In genomic region chr10:21527634-21528451, GRCh38 we compare ENCODE assay signal across 9 cellular contexts. TPM values are rescaled to one million over a fixed set of nuclear protein-coding genes. Genes with fewer than 3 reads are reported as not detected.
DNase-seq lines count a peak whose midpoint lies in the region; ATAC-seq, FAIRE-seq and TF ChIP-seq lines count a peak whose summit lies in the region.
"Had no signal": no experiment of that assay in that cellular context is flagged by ENCODE, and none has a peak within 500 bp of the region (broad histone marks: within the 10 kb centered on the region; RNA-seq: fewer than 3 reads in every experiment).

No MANE protein-coding gene starts in this region.

- peak overlapping the region; percentile 80 for H3K27ac Mint-ChIP-seq in activated naive CD8-positive, alpha-beta T cell treated with anti-CD3 and anti-CD28 coated beads, Interleukin-2, amount 50 U/mL, for 24 hours

- no peaks in the 10 kb centered on the region for H3K36me3 ChIP-seq in stomach

- WGBS in stomach, 5 donors, result 41 to 54% (median 47%) methylated on average over 18 of the region's 18 CpGs

- intact Hi-C loops in stomach (cut with DNase I; ENCODE audit: low total_unique reads), result no loop called here

- DNase-seq in Caki2 (ENCODE audit: low read depth) (peak; percentile 83), KBM-7 (peak; percentile 48), stomach (no peak), amniotic stem cell (lab: John Stamatoyannopoulos, UW) (no peak)
- no peak for DNase-seq in activated naive CD8-positive, alpha-beta T cell treated with anti-CD3 and anti-CD28 coated beads, Interleukin-2, amount 50 U/mL, for 24 hours
- no peak for DNase-seq in activated naive CD4-positive, alpha-beta T cell treated with anti-CD3 and anti-CD28 coated beads, Interleukin-2, amount 50 U/mL, for 16 hours

- H3K4me3 Mint-ChIP-seq in activated naive CD8-positive, alpha-beta T cell treated with anti-CD3 and anti-CD28 coated beads, Interleukin-2, amount 50 U/mL, for 24 hours, result peak overlapping the region; percentile 79

- ATAC-seq in activated naive CD8-positive, alpha-beta T cell treated with anti-CD3 and anti-CD28 coated beads, Interleukin-2, amount 50 U/mL, for 24 hours, result no peak
- no peak for ATAC-seq in GM19395 (IDR thresholded peaks at IDR 0.05; ENCODE audit: unreplicated experiment)

- TF ChIP-seq CTCF in stomach (IDR thresholded peaks at IDR 0.05), result no peak

- no peaks in the 10 kb centered on the region for H3K9me3 ChIP-seq in stomach

- FAIRE-seq in islet of Langerhans (lab: Jason Lieb, UNC), result peak; percentile 24

- no peaks in the 10 kb centered on the region for H3K9me3 Mint-ChIP-seq in activated naive CD8-positive, alpha-beta T cell treated with anti-CD3 and anti-CD28 coated beads, Interleukin-2, amount 50 U/mL, for 24 hours

- peak overlapping the region; percentile 57 to 78 (median 70) for H3K4me3 ChIP-seq in stomach

- TF ChIP-seq POLR2A in stomach (IDR thresholded peaks at IDR 0.05), result no peak

- no peak for TF ChIP-seq EP300 in stomach (IDR thresholded peaks at IDR 0.05)

- no peaks in the 10 kb centered on the region for H3K36me3 Mint-ChIP-seq in activated naive CD8-positive, alpha-beta T cell treated with anti-CD3 and anti-CD28 coated beads, Interleukin-2, amount 50 U/mL, for 24 hours (ENCODE audit: low read depth)

- H3K4me1 ChIP-seq in stomach, result peaks cover 19 to 56% (median 34%) of the 10 kb centered on the region in 4 donors

- peaks cover 34% of the 10 kb centered on the region for H3K4me1 Mint-ChIP-seq in activated naive CD8-positive, alpha-beta T cell treated with anti-CD3 and anti-CD28 coated beads, Interleukin-2, amount 50 U/mL, for 24 hours

- in situ Hi-C loops in Caki2 (cut with HindIII; ENCODE audit: low pct_unique_long_range_greater_than_20kb, low sequenced_read_pairs) (no loop called here), KBM-7 (cut with MboI; ENCODE audit: low pct_unique_long_range_greater_than_20kb, low sequenced_read_pairs) (no loop called here)

- H3K27ac ChIP-seq in stomach, result peak overlapping the region; percentile 91 to 98 (median 96)

- peaks cover 0 to 26% (median 10%) of the 10 kb centered on the region in 3 donors for H3K27me3 ChIP-seq in stomach

- H3K27me3 Mint-ChIP-seq in activated naive CD8-positive, alpha-beta T cell treated with anti-CD3 and anti-CD28 coated beads, Interleukin-2, amount 50 U/mL, for 24 hours, result peaks cover 39% of the 10 kb centered on the region

RNA-seq across cellular contexts. Expression of gene SKIDA1, which starts 2.4 kb away (rescaled TPM):
- total RNA-seq in Caki2 (2014; rRNA removed; shearing (Covaris generic); ENCODE audit: low replicate concordance), result 5.0 and 9.0 TPM in 2 replicates
- 1 to 10 TPM in 2 of 5 donors, under 1 TPM in 2, not detected in 1; under 0.01 to 2.7 (median 0.95) TPM for total RNA-seq in stomach
- under 1 TPM; 0.06 to 0.45 (median 0.15) TPM for polyA plus RNA-seq in stomach
- total RNA-seq: T-helper 1 cell treated with Interleukin-12 subunit alpha and Interleukin-12 subunit beta and Interleukin-4 antibody, amounts not matched to agents 30 ng/mL and 1 ng/mL, for 36 hours had no signal

RNA-seq across cellular contexts. Expression of gene MLLT10, which starts 6.2 kb away (rescaled TPM):
- 18.9 and 30.5 TPM in 2 replicates for total RNA-seq in Caki2 (2014; rRNA removed; shearing (Covaris generic); ENCODE audit: low replicate concordance)
- total RNA-seq in stomach, result 10 to 100 TPM; 22.2 to 76.9 (median 34.4) TPM
- polyA plus RNA-seq in stomach, result 10 to 100 TPM; 12.8 to 22.1 (median 13.7) TPM

Comparison
In these comparisons a context has a peak if more than half of its experiments do, and no peak if none do; other contexts are left out.
1. DNase-seq: peak in Caki2 (single experiment) and KBM-7 (single experiment); none in activated naive CD8-positive, alpha-beta T cell treated with anti-CD3 and anti-CD28 coated beads, Interleukin-2, amount 50 U/mL, for 24 hours (single experiment), stomach (single experiment), activated naive CD4-positive, alpha-beta T cell treated with anti-CD3 and anti-CD28 coated beads, Interleukin-2, amount 50 U/mL, for 16 hours (single experiment) and amniotic stem cell (single experiment).